ENCODE assay signal across 14 cellular contexts in genomic region chr2:176552456-176553135, GRCh38.
DNase-seq lines count a peak whose midpoint lies in the region; ATAC-seq and TF ChIP-seq lines count a peak whose summit lies in the region.
"Had no signal": no experiment of that assay in that cellular context is flagged by ENCODE, and none has a peak within 500 bp of the region (broad histone marks: within the 10 kb centered on the region; RNA-seq: fewer than 3 reads in every experiment).

No MANE protein-coding gene starts in this region.

- H3K36me3 ChIP-seq in IMR-90 (ENCODE audit: control insufficient read depth, insufficient read depth, low read length) (no peaks in the 10 kb centered on the region), mucosa of rectum (ENCODE audit: control insufficient read depth in 2 of 2, insufficient read depth in 2 of 2, low read length in 2 of 2) (no peaks in the 10 kb centered on the region), testis (ENCODE audit: low read depth, missing control alignments) (no peaks in the 10 kb centered on the region)

- no peak overlapping the region for H4K91ac ChIP-seq in IMR-90 (ENCODE audit: insufficient read depth, low read depth, low read length)

- no peak overlapping the region for H3K4me3 Mint-ChIP-seq in endothelial cell (ENCODE audit: unreplicated experiment)
- H3K4me3 Mint-ChIP-seq: dendritic cell treated with granulocyte-macrophage colony-stimulating factor and Interleukin-4, amounts not matched to agents 40 ng/mL and 50 ng/mL, for 4 days had no signal

- H3K27me3 ChIP-seq in IMR-90 (ENCODE audit: control insufficient read depth, insufficient read depth, low read length) (peaks cover 20% of the 10 kb centered on the region), mucosa of rectum (ENCODE audit: control insufficient read depth in 2 of 2, insufficient read depth in 2 of 2, low read length in 2 of 2) (peaks cover 2 to 9% of the 10 kb centered on the region in 2 donors), testis (no peaks in the 10 kb centered on the region)

- H2BK5ac ChIP-seq in IMR-90 (ENCODE audit: low read depth, low read length, poor library complexity, severe bottlenecking): no peak overlapping the region

- no peak overlapping the region for H2AK5ac ChIP-seq in IMR-90 (ENCODE audit: low read depth, low read length)

- H2BK15ac ChIP-seq in IMR-90 (ENCODE audit: low read depth, low read length): no peak overlapping the region

- no peak overlapping the region for H3K4me3 ChIP-seq in AG04449 (ENCODE audit: low read depth, low read length)
- H3K4me3 ChIP-seq in IMR-90 (ENCODE audit: insufficient read depth, low read depth, low read length): no peak overlapping the region
- H3K4me3 ChIP-seq in mucosa of rectum (ENCODE audit: low read length in 2 of 2): no peak overlapping the region
- H3K4me3 ChIP-seq in testis: no peak overlapping the region
- H3K4me3 ChIP-seq: K562 had no signal

- no peak overlapping the region for H4K5ac ChIP-seq in IMR-90 (ENCODE audit: low read depth, low read length)

- CTCF ChIA-PET in AG04449 (lab: Yijun Ruan, JAX): interaction anchor here (1.0 to 7.2 kb wide), 12 partner anchors 9 to 609 kb away, joined by 3 to 119 read pairs (median 36); no protein-coding TSS in a partner anchor
- CTCF ChIA-PET in IMR-90 (lab: Yijun Ruan, JAX): interaction anchor here (1.0 to 2.6 kb wide), 4 partner anchors 106 to 425 kb away, joined by 3 to 19 read pairs (median 4); no protein-coding TSS in a partner anchor

- BruUV-seq in IMR-90 (replicated peaks; lab: Mats Ljungman, UMichigan): no TSS peak

- no peak overlapping the region for H3K4ac ChIP-seq in IMR-90 (ENCODE audit: low read depth, low read length)

- TF ChIP-seq POLR2A in IMR-90 (IDR thresholded peaks at IDR 0.05; ENCODE audit: low read depth, low read length) (no peak), testis (IDR thresholded peaks at IDR 0.05) (no peak)

- no peak overlapping the region for H3K4me2 ChIP-seq in IMR-90 (ENCODE audit: low read depth, low read length)

- in situ Hi-C loops in IMR-90 (cut with MboI; ENCODE audit: low sequenced_read_pairs): loop anchor here (5.0 kb wide), 1 partner anchor 410 kb away; no protein-coding TSS in a partner anchor

- no peak overlapping the region for H3K9ac ChIP-seq in IMR-90 (ENCODE audit: low read depth, low read length)
- H3K9ac ChIP-seq in mucosa of rectum (ENCODE audit: low read depth in 1 of 2, low read length in 2 of 2): no peak overlapping the region

- H3K27ac ChIP-seq in IMR-90 (ENCODE audit: insufficient read depth, low read length) (no peak overlapping the region), mucosa of rectum (ENCODE audit: low read depth in 2 of 2, low read length in 2 of 2) (peak overlapping the region; percentile 25 to 64), testis (peak overlapping the region in 1 of 2 donors; percentile 17)
- H3K27ac ChIP-seq: PC-9 had no signal

- peak overlapping the region; percentile 42; the same call in 1 of the 2 replicates for H2BK20ac ChIP-seq in IMR-90 (ENCODE audit: low read depth, low read length)

- no peak overlapping the region for H3K56ac ChIP-seq in IMR-90 (ENCODE audit: extremely low read depth, insufficient read depth, low read length)

- H4K8ac ChIP-seq in IMR-90 (ENCODE audit: low read depth in 2 of 2, low read length in 2 of 2): no peak overlapping the region

- H3K27ac Mint-ChIP-seq in endothelial cell (ENCODE audit: unreplicated experiment): peak overlapping the region; percentile 32
- H3K27ac Mint-ChIP-seq: dendritic cell treated with granulocyte-macrophage colony-stimulating factor and Interleukin-4, amounts not matched to agents 40 ng/mL and 50 ng/mL, for 4 days had no signal

- TF ChIP-seq RAD21 in IMR-90 (IDR thresholded peaks at IDR 0.05; ENCODE audit: low read length): no peak

- peaks cover 3% of the 10 kb centered on the region; the same call in 1 of the 2 replicates for H3K9me1 ChIP-seq in IMR-90 (ENCODE audit: insufficient read depth, low read length)

- no peaks in the 10 kb centered on the region for H3K36me3 Mint-ChIP-seq in endothelial cell (ENCODE audit: low read depth, unreplicated experiment)

- H2BK120ac ChIP-seq in IMR-90 (ENCODE audit: low read depth, low read length): no peak overlapping the region

- no peak overlapping the region for H2AFZ ChIP-seq in IMR-90 (replicated peaks; ENCODE audit: low read length, poor library complexity)

- intact Hi-C loops in IMR-90 (cut with micrococcal nuclease): no loop called here
- intact Hi-C loops in testis (cut with DNase I; ENCODE audit: low total_unique reads): no loop called here

- peak; percentile 27; the same call in 1 of the 2 replicates for ATAC-seq in IMR-90 (ENCODE audit: low read depth)
- ATAC-seq: K562 had no signal

- H4K20me1 ChIP-seq in IMR-90 (ENCODE audit: insufficient read depth, low read length): no peaks in the 10 kb centered on the region

- POLR2A ChIA-PET in AG04449 (lab: Yijun Ruan, JAX) (interaction anchor here (0.7 to 1.8 kb wide), 4 partner anchors 9 to 426 kb away, joined by 3 to 6 read pairs (median 4); no protein-coding TSS in a partner anchor), IMR-90 (lab: Charles Lee; ENCODE audit: unreplicated experiment) (no interaction called here)

- H3K4me1 ChIP-seq in IMR-90 (ENCODE audit: control insufficient read depth, insufficient read depth, low read length): no peaks in the 10 kb centered on the region
- H3K4me1 ChIP-seq in mucosa of rectum (ENCODE audit: control insufficient read depth in 2 of 2, insufficient read depth in 2 of 2, low read length in 2 of 2): peaks cover 8 to 10% of the 10 kb centered on the region in 2 donors
- H3K4me1 ChIP-seq in testis: peaks cover 8% of the 10 kb centered on the region

- no peak overlapping the region for H3K18ac ChIP-seq in IMR-90 (ENCODE audit: low read depth, low read length)

- H3K9me3 ChIP-seq in IMR-90 (ENCODE audit: control insufficient read depth, insufficient read depth, low read length) (no peaks in the 10 kb centered on the region), mucosa of rectum (ENCODE audit: control insufficient read depth in 2 of 2, low read length in 2 of 2) (no peaks in the 10 kb centered on the region), testis (no peaks in the 10 kb centered on the region)

- no peaks in the 10 kb centered on the region for H3K9me3 Mint-ChIP-seq in endothelial cell (ENCODE audit: unreplicated experiment)
- H3K9me3 Mint-ChIP-seq: dendritic cell treated with granulocyte-macrophage colony-stimulating factor and Interleukin-4, amounts not matched to agents 40 ng/mL and 50 ng/mL, for 4 days had no signal

- H3K27me3 Mint-ChIP-seq in endothelial cell (ENCODE audit: unreplicated experiment): no peaks in the 10 kb centered on the region

- DNase-seq in AG04449 (ENCODE audit: low read depth, low spot score) (peak; percentile 79), IMR-90 (peak; percentile 65), endothelial cell (ENCODE audit: low spot score) (no peak), NCI-H2081 (lab: John Stamatoyannopoulos, UW) (no peak), testis (no peak), NCI-H1092 treated with DMSO at 0.1 percent for 48 hours (lab: John Stamatoyannopoulos, UW) (no peak)
- no peak for DNase-seq in stimulated activated naive CD4-positive, alpha-beta T cell treated with Interleukin-2 at 50 U/mL for 16 hours (lab: John Stamatoyannopoulos, UW)
- DNase-seq: activated CD4-positive, alpha-beta T cell treated with anti-CD3 and anti-CD28 coated beads, Interleukin-2, amount 50 U/mL, for 48 hours; activated naive CD4-positive, alpha-beta T cell; NCI-H2171; PC-9 had no signal

- peaks cover 29% of the 10 kb centered on the region for H3K4me1 Mint-ChIP-seq in endothelial cell (ENCODE audit: unreplicated experiment)

- dilution Hi-C loops in IMR-90 (cut with HindIII; ENCODE audit: low sequenced_read_pairs, unreplicated experiment): no loop called here

- peak overlapping the region; percentile 5 for H2AK9ac ChIP-seq in IMR-90 (replicated peaks; ENCODE audit: low read depth, low read length, poor library complexity)

- H3K79me1 ChIP-seq in IMR-90 (ENCODE audit: low read depth in 1 of 2, low read length in 2 of 2): no peaks in the 10 kb centered on the region

- no CpG with 5 or more reads among the region's 1 CpG for WGBS in IMR-90 (ENCODE audit: extremely low coverage in 2 of 2, insufficient read length in 1 of 2), 2 experiments
- 52 to 57% methylated on average over 1 of the region's 1 CpG for WGBS in testis, 2 donors

- H3K14ac ChIP-seq in IMR-90 (replicated peaks; ENCODE audit: low read depth, low read length): no peak overlapping the region

- H3K23ac ChIP-seq in IMR-90 (ENCODE audit: low read depth, low read length): peak overlapping the region; percentile 24; the same call in 1 of the 2 replicates

- TF ChIP-seq CTCF in AG04449 (IDR thresholded peaks at IDR 0.05; ENCODE audit: insufficient read depth, low read length, missing control alignments) (no peak), IMR-90 (conservative IDR thresholded peaks at IDR 0.05; ENCODE audit: low read depth, low read length) (no peak), endothelial cell (IDR thresholded peaks at IDR 0.05; ENCODE audit: unreplicated experiment) (no peak), testis (IDR thresholded peaks at IDR 0.05) (no peak)

TF ChIP-seq in IMR-90, 13 proteins besides CTCF, POLR2A, EP300 and RAD21:
- TF ChIP-seq CEBPB (IDR thresholded peaks at IDR 0.05; ENCODE audit: low read depth, low read length): peak; percentile 70
- peak; percentile 72 for TF ChIP-seq MAFK (IDR thresholded peaks at IDR 0.05; ENCODE audit: low read depth, low read length)
- TF ChIP-seq RCOR1 (IDR thresholded peaks at IDR 0.05; ENCODE audit: insufficient replicate concordance, low read length): no peak

Comparison
In these comparisons a context has a peak if more than half of its experiments do, and no peak if none do; other contexts are left out.
1. DNase-seq: peak in AG04449 (single experiment) and IMR-90 (single experiment); none in endothelial cell (single experiment), stimulated activated naive CD4-positive, alpha-beta T cell treated with Interleukin-2 at 50 U/mL for 16 hours (single experiment), NCI-H2081 (0 of 2), testis (single experiment) and NCI-H1092 treated with DMSO at 0.1 percent for 48 hours (single experiment).